In the genomic region with DNA sequence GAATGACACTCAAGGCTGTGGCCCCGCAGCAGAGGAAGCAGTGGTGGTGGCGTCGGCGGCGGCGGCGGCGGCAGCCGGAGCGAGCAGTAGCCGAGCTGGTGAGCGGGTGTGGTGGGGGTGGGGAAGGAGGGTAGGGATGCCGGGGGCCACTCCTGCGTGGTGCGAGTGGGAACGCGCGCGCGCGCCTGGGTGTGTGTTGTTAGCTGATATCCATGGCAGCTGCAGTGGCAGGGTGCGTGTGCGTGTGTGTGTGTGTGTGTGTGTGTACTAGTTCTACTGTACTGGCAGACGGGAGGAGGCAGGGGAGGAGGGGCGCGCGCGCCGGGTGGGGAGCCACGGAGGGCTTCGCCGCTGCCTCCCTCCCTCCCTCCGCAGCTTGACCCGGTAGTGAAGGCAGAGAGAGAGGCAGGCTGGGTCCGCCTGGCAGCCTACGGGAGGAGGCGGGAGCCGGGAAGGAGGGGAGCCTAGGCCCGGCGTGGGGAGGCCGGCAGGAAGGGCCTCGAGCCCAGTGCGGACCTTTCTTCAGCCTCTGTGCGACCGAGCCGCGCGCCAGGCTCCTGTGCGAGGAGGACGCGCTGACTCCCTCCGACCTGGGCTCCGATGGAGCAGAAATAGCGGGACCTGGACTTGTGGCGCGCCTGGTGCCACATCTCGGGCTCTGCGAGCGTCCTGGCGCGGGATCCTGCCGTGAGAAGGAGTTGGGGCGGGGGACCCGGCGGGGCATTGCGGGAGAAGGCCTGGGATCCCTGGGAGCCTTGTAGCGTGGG, we compare ENCODE assay signal across 1 cellular context.
TF ChIP-seq lines count a peak whose summit lies in the region.

Gene MAGI2, minus strand, starts transcription at position 110 of the 767 bp plus-strand sequence. CDS start 347 bp downstream, outside the sequence.

TF ChIP-seq in WTC11, 78 proteins besides CTCF, POLR2A, EP300 and RAD21 (continued from another document):
- 0 out of 2 replicates have a peak, but pooled peaks have one; percentile 48 for TF ChIP-seq ZNF281 (CRISPR knock-in tag; IDR thresholded peaks at IDR 0.05)
